ENCODE assay signal across 8 cellular contexts in genomic region chr19:45952691-45953505, GRCh38. TPM values are rescaled to one million over a fixed set of nuclear protein-coding genes. Genes with fewer than 3 reads are reported as not detected.
DNase-seq lines count a peak whose midpoint lies in the region; ATAC-seq and TF ChIP-seq lines count a peak whose summit lies in the region.

No MANE protein-coding gene starts in this region.

- POLR2A ChIA-PET in CD8-positive, alpha-beta T cell (lab: Charles Lee): no interaction called here
- POLR2A ChIA-PET in WTC11 (lab: Charles Lee): interaction anchor here (0.6 to 1.0 kb wide), 3 partner anchors 8 to 20 kb away, joined by 3 to 4 read pairs (median 3); no protein-coding TSS in a partner anchor

- H3K36me3 Mint-ChIP-seq in CD8-positive, alpha-beta T cell: no peaks in the 10 kb centered on the region
- H3K36me3 Mint-ChIP-seq in IgD-negative memory B cell (no peaks in the 10 kb centered on the region), WTC11 (no peaks in the 10 kb centered on the region), endodermal cell (ENCODE audit: low read depth) (no peaks in the 10 kb centered on the region), natural killer cell (no peaks in the 10 kb centered on the region)

- TF ChIP-seq POLR2A in GM18505 (IDR thresholded peaks at IDR 0.05; ENCODE audit: borderline replicate concordance, extremely low read depth, insufficient read depth, insufficient read length): no peak

- no peaks in the 10 kb centered on the region for H3K9me3 ChIP-seq in CD8-positive, alpha-beta T cell (ENCODE audit: low read length)
- no peaks in the 10 kb centered on the region for H3K9me3 ChIP-seq in endodermal cell (ENCODE audit: control insufficient read depth, low read length)

- H3K4me3 ChIP-seq in CD8-positive, alpha-beta T cell (ENCODE audit: low read depth, low read length): peak overlapping the region; percentile 42
- H3K4me3 ChIP-seq in endodermal cell (ENCODE audit: low read length): peak overlapping the region; percentile 82

- H3K4me1 Mint-ChIP-seq in CD8-positive, alpha-beta T cell (ENCODE audit: low read depth): peaks cover 13% of the 10 kb centered on the region
- H3K4me1 Mint-ChIP-seq in IgD-negative memory B cell (peaks cover 3 to 7% (median 3%) of the 10 kb centered on the region in 3 donors), WTC11 (peaks cover 6% of the 10 kb centered on the region; the same call in 1 of the 2 replicates), endodermal cell (peaks cover 2% of the 10 kb centered on the region), natural killer cell (peaks cover 4 to 11% of the 10 kb centered on the region in 2 donors)

- TF ChIP-seq CTCF in CD8-positive, alpha-beta T cell (IDR thresholded peaks at IDR 0.05): no peak
- no peak for TF ChIP-seq CTCF in WTC11 (IDR thresholded peaks at IDR 0.05)
- no peak for TF ChIP-seq CTCF in endodermal cell (conservative IDR thresholded peaks at IDR 0.05)
- no peak for TF ChIP-seq CTCF in natural killer cell (IDR thresholded peaks at IDR 0.05)

- ATAC-seq in CD8-positive, alpha-beta T cell: peak; percentile 59
- ATAC-seq in WTC11 (peak; percentile 92), natural killer cell (peak in 2 of 3 donors; percentile 64 to 67), GM18505 (IDR thresholded peaks at IDR 0.05; ENCODE audit: unreplicated experiment) (no peak)

- peaks cover 13% of the 10 kb centered on the region for H3K4me1 ChIP-seq in CD8-positive, alpha-beta T cell (ENCODE audit: insufficient read depth, low read length)
- H3K4me1 ChIP-seq in endodermal cell (ENCODE audit: control insufficient read depth, insufficient read depth, low read length): no peaks in the 10 kb centered on the region

- intact Hi-C loops in CD8-positive, alpha-beta T cell (cut with DNase I, micrococcal nuclease): no loop called here
- intact Hi-C loops in natural killer cell (cut with micrococcal nuclease): no loop called here

- H3K27ac Mint-ChIP-seq in CD8-positive, alpha-beta T cell: no peak overlapping the region
- H3K27ac Mint-ChIP-seq in IgD-negative memory B cell (peak overlapping the region in 1 of 3 donors; percentile 62), WTC11 (peak overlapping the region; percentile 85), endodermal cell (peak overlapping the region; percentile 87), natural killer cell (no peak overlapping the region)

- no peak overlapping the region for H3K9ac ChIP-seq in endodermal cell (ENCODE audit: extremely low read depth, low read length, poor library complexity, severe bottlenecking)

- peaks cover 7% of the 10 kb centered on the region for H3K27me3 ChIP-seq in CD8-positive, alpha-beta T cell (ENCODE audit: insufficient read depth, low read length)
- H3K27me3 ChIP-seq in endodermal cell (ENCODE audit: control insufficient read depth, insufficient read depth, low read length, poor library complexity, severe bottlenecking): peaks cover 13% of the 10 kb centered on the region

- no peaks in the 10 kb centered on the region for H3K36me3 ChIP-seq in CD8-positive, alpha-beta T cell (ENCODE audit: insufficient read depth, low read length)
- no peaks in the 10 kb centered on the region for H3K36me3 ChIP-seq in endodermal cell (ENCODE audit: control insufficient read depth, insufficient read depth, low read length)

- CTCF ChIA-PET in CD8-positive, alpha-beta T cell (lab: Charles Lee): interaction anchor here (1.1 kb wide), 1 partner anchor 11 kb away, joined by 3 read pairs; no protein-coding TSS in a partner anchor
- CTCF ChIA-PET in WTC11 (lab: Charles Lee): interaction anchor here (0.6 to 2.1 kb wide), 17 partner anchors 8 to 183 kb away, joined by 3 to 20 read pairs (median 4); partner anchors contain the start of genes MYPOP and NOVA2

- H3K27me3 Mint-ChIP-seq in CD8-positive, alpha-beta T cell (ENCODE audit: low read depth): peaks cover 37% of the 10 kb centered on the region
- H3K27me3 Mint-ChIP-seq in IgD-negative memory B cell: peaks cover 25% of the 10 kb centered on the region
- peaks cover 72% of the 10 kb centered on the region for H3K27me3 Mint-ChIP-seq in WTC11 (ENCODE audit: low read depth)
- peaks cover 70% of the 10 kb centered on the region for H3K27me3 Mint-ChIP-seq in endodermal cell (ENCODE audit: insufficient read depth)
- H3K27me3 Mint-ChIP-seq in natural killer cell (ENCODE audit: low read depth in 2 of 2): peaks cover 17 to 18% of the 10 kb centered on the region in 2 donors

- no peaks in the 10 kb centered on the region for H3K9me3 Mint-ChIP-seq in CD8-positive, alpha-beta T cell
- peaks cover 7 to 11% (median 9%) of the 10 kb centered on the region in 3 donors for H3K9me3 Mint-ChIP-seq in IgD-negative memory B cell
- H3K9me3 Mint-ChIP-seq in WTC11: peaks cover 8% of the 10 kb centered on the region
- no peaks in the 10 kb centered on the region for H3K9me3 Mint-ChIP-seq in endodermal cell
- no peaks in the 10 kb centered on the region for H3K9me3 Mint-ChIP-seq in natural killer cell

- H3K4me3 Mint-ChIP-seq in CD8-positive, alpha-beta T cell: peak overlapping the region; percentile 63
- H3K4me3 Mint-ChIP-seq in IgD-negative memory B cell (peak overlapping the region; percentile 35 to 85 (median 72)), WTC11 (peak overlapping the region; percentile 78), endodermal cell (peak overlapping the region; percentile 65), natural killer cell (peak overlapping the region; percentile 70)

- H3K27ac ChIP-seq in CD8-positive, alpha-beta T cell (ENCODE audit: low read depth, low read length): no peak overlapping the region
- peak overlapping the region; percentile 93 for H3K27ac ChIP-seq in endodermal cell (ENCODE audit: low read depth, low read length)

- WGBS in endodermal cell (ENCODE audit: insufficient coverage in 1 of 2, insufficient read length in 1 of 2), 2 experiments: 1 to 2% methylated on average over 15 to 39 of the region's 43 CpGs

- peak in 5 of 7 experiments; percentile 12 to 66 (median 37) for DNase-seq in CD8-positive, alpha-beta T cell
- peak; percentile 95 for DNase-seq in WTC11 (ENCODE audit: low spot score)
- DNase-seq in endodermal cell: peak; percentile 97
- peak; percentile 31 for DNase-seq in natural killer cell
- DNase-seq in NCI-H187 treated with DMSO at 0.1 percent for 48 hours (lab: John Stamatoyannopoulos, UW): no peak
- no peak for DNase-seq in NCI-H128 (lab: John Stamatoyannopoulos, UW; ENCODE audit: unreplicated experiment)

TF ChIP-seq in WTC11, 78 proteins besides CTCF, POLR2A, EP300 and RAD21 (continues in another document):
- TF ChIP-seq ZMAT4 (CRISPR knock-in tag; IDR thresholded peaks at IDR 0.05) (no peak), ZNF423 (CRISPR knock-in tag; IDR thresholded peaks at IDR 0.05) (no peak), ZNF512 (CRISPR knock-in tag; IDR thresholded peaks at IDR 0.05; ENCODE audit: borderline replicate concordance) (no peak), CREM (CRISPR knock-in tag; IDR thresholded peaks at IDR 0.05) (0 out of 2 replicates have a peak, but pooled peaks have one; percentile 16), ZNF232 (CRISPR knock-in tag; IDR thresholded peaks at IDR 0.05) (peak; percentile 95), TEAD1 (CRISPR knock-in tag; IDR thresholded peaks at IDR 0.05) (peak; percentile 90; the same call in 1 of the 2 replicates)

RNA-seq across cellular contexts. Expression of gene NOVA2, which starts 20.8 kb away (rescaled TPM):
- total RNA-seq in CD8-positive, alpha-beta T cell: not detected
- polyA plus RNA-seq in IgD-negative memory B cell: not detected
- total RNA-seq in WTC11 (2021): 11.3 to 15.6 TPM (median 15.4 TPM) in 3 replicates
- under 1 TPM; 0.64 to 0.91 TPM for total RNA-seq in endodermal cell
- 25.8 TPM for polyA plus RNA-seq in endodermal cell (2013, experiment 1 of 2)
- 23.3 TPM for polyA plus RNA-seq in endodermal cell (2013, experiment 2 of 2)
- total RNA-seq in natural killer cell: not detected

RNA-seq across cellular contexts. Expression of gene NANOS2, which starts 38.3 kb away (rescaled TPM):
- not detected for total RNA-seq in CD8-positive, alpha-beta T cell
- not detected for polyA plus RNA-seq in IgD-negative memory B cell
- total RNA-seq in WTC11 (2021) (0.13 to 0.18 TPM in 2 of 3 replicates, not detected in the other), endodermal cell (not detected), natural killer cell (not detected)
- polyA plus RNA-seq in endodermal cell (2013, experiment 1 of 2): not detected
- not detected for polyA plus RNA-seq in endodermal cell (2013, experiment 2 of 2)

RNA-seq across cellular contexts. Expression of gene CCDC61, which starts 42.4 kb away (rescaled TPM):
- 1 to 10 TPM; 4.9 to 6.2 TPM for total RNA-seq in CD8-positive, alpha-beta T cell
- 8.7 TPM for polyA plus RNA-seq in IgD-negative memory B cell
- total RNA-seq in WTC11 (2021) (25.2 to 33.7 TPM (median 26.6 TPM) in 3 replicates), endodermal cell (10 to 100 TPM; 23.2 to 23.6 TPM), natural killer cell (10 to 100 TPM; 10.6 to 16.9 (median 14.6) TPM)
- polyA plus RNA-seq in endodermal cell (2013, experiment 1 of 2): 12.8 TPM
- 9.6 TPM for polyA plus RNA-seq in endodermal cell (2013, experiment 2 of 2)

RNA-seq across cellular contexts. Expression of gene MYPOP, which starts 50.5 kb away (rescaled TPM):
- total RNA-seq in CD8-positive, alpha-beta T cell: 1 to 10 TPM; 3.4 to 3.5 TPM
- 0.70 TPM for polyA plus RNA-seq in IgD-negative memory B cell
- total RNA-seq in WTC11 (2021) (13.6 to 15.1 TPM (median 14.8 TPM) in 3 replicates), endodermal cell (10 to 100 TPM; 13.6 to 19.9 TPM), natural killer cell (1 to 10 TPM; 7.0 to 8.4 (median 7.2) TPM)
- 9.8 TPM for polyA plus RNA-seq in endodermal cell (2013, experiment 1 of 2)
- polyA plus RNA-seq in endodermal cell (2013, experiment 2 of 2): 8.9 TPM

Comparison
In these comparisons a context has a peak if more than half of its experiments do, and no peak if none do; other contexts are left out.
1. DNase-seq: peak in CD8-positive, alpha-beta T cell (5 of 7), WTC11 (single experiment), endodermal cell (single experiment) and natural killer cell (single experiment); none in NCI-H187 treated with DMSO at 0.1 percent for 48 hours (single experiment) and NCI-H128 (single experiment).
2. H3K27ac Mint-ChIP-seq: peak in WTC11 (single experiment) and endodermal cell (single experiment); none in CD8-positive, alpha-beta T cell (single experiment) and natural killer cell (0 of 2).
3. Peak in every context shown above with its lines, with median percentiles within 50 percentile points of each other: H3K4me3 Mint-ChIP-seq.